In genomic region chr5:125480901-125481300, GRCh38 we compare ENCODE assay signal across 20 cellular contexts.
DNase-seq lines count a peak whose midpoint lies in the region; ATAC-seq and TF ChIP-seq lines count a peak whose summit lies in the region.
"Had no signal": no experiment of that assay in that cellular context is flagged by ENCODE, and none has a peak within 500 bp of the region (broad histone marks: within the 10 kb centered on the region; RNA-seq: fewer than 3 reads in every experiment).

No MANE protein-coding gene starts in this region.

- H3K79me2 ChIP-seq in GM23338 (replicated peaks; ENCODE audit: insufficient read depth), result no peaks in the 10 kb centered on the region

- no peak overlapping the region for H3K4me3 Mint-ChIP-seq in GM23338
- H3K4me3 Mint-ChIP-seq: activated naive CD4-positive, alpha-beta T cell treated with anti-CD3 and anti-CD28 coated beads, Interleukin-2, amount 10 ng/mL, durations not matched to agents 7 days and 5 days; CD4-positive, alpha-beta memory T cell; central memory CD8-positive, alpha-beta T cell; H9; naive thymus-derived CD8-positive, alpha-beta T cell had no signal

- H3K27ac ChIP-seq in 22Rv1, result peak overlapping the region; percentile 57
- no peak overlapping the region for H3K27ac ChIP-seq in GM23338 (ENCODE audit: low read depth)
- no peak overlapping the region for H3K27ac ChIP-seq in effector memory CD4-positive, alpha-beta T cell (ENCODE audit: insufficient read depth, low read length, poor library complexity, severe bottlenecking)
- H3K27ac ChIP-seq: KMS-11, right lobe of liver, testis had no signal

- H3K27me3 ChIP-seq in GM23338 (ENCODE audit: insufficient read depth), result no peaks in the 10 kb centered on the region
- no peaks in the 10 kb centered on the region for H3K27me3 ChIP-seq in effector memory CD4-positive, alpha-beta T cell (replicated peaks; ENCODE audit: control insufficient read depth, insufficient read depth, low read length, poor library complexity, severe bottlenecking)
- H3K27me3 ChIP-seq: right lobe of liver, testis had no signal

- H3K4me2 ChIP-seq in GM23338, result no peak overlapping the region
- H3K4me2 ChIP-seq: KMS-11 had no signal

- H3K9me3 ChIP-seq in effector memory CD4-positive, alpha-beta T cell (ENCODE audit: control insufficient read depth, low read length), result no peaks in the 10 kb centered on the region
- H3K9me3 ChIP-seq: right lobe of liver, testis had no signal

- DNase-seq in GM23338 (ENCODE audit: low spot score), result no peak
- DNase-seq in RPMI7951 (ENCODE audit: low read depth), result peak; percentile 8
- DNase-seq in fibroblast of the conjunctiva (ENCODE audit: low read depth), result peak; percentile 45
- no peak for DNase-seq in NCI-H345 (lab: John Stamatoyannopoulos, UW)
- no peak for DNase-seq in NOMO-1 treated with dmso at 0.1 percent for 144 hours (lab: John Stamatoyannopoulos, UW; ENCODE audit: unreplicated experiment)
- DNase-seq in GM13977 (ENCODE audit: low spot score), result no peak
- DNase-seq in effector memory CD4-positive, alpha-beta T cell, result no peak
- DNase-seq: activated naive CD4-positive, alpha-beta T cell treated with anti-CD3 and anti-CD28 coated beads, Interleukin-2, amount 10 ng/mL, durations not matched to agents 7 days and 5 days; activated T-cell treated with anti-CD3 and anti-CD28 coated beads, Interleukin-2, amount 50 U/mL, for 48 hours; CD4-positive, alpha-beta memory T cell; DMS79; H9; naive thymus-derived CD8-positive, alpha-beta T cell; NCI-H774; right lobe of liver; testis had no signal

- H3F3A ChIP-seq in GM23338 (replicated peaks; ENCODE audit: low read depth), result no peaks in the 10 kb centered on the region

- H3K4me1 ChIP-seq in GM23338 (ENCODE audit: insufficient read depth), result peaks cover 8% of the 10 kb centered on the region
- H3K4me1 ChIP-seq in effector memory CD4-positive, alpha-beta T cell (ENCODE audit: control insufficient read depth, insufficient read depth, low read length, poor library complexity, severe bottlenecking), result no peaks in the 10 kb centered on the region
- H3K4me1 ChIP-seq: right lobe of liver had no signal

- TF ChIP-seq CTCF in 22Rv1 (IDR thresholded peaks at IDR 0.05), result no peak
- TF ChIP-seq CTCF in GM23338 (conservative IDR thresholded peaks at IDR 0.05; ENCODE audit: low read depth in 2 of 2), result no peak
- TF ChIP-seq CTCF in GM13977 (IDR thresholded peaks at IDR 0.05; ENCODE audit: extremely low read depth, insufficient read depth, missing control alignments), result no peak

- H4K20me1 ChIP-seq in GM23338 (replicated peaks; ENCODE audit: insufficient read depth), result no peaks in the 10 kb centered on the region

- in situ Hi-C loops in GM13977 (cut with MboI; ENCODE audit: low pct_unique_long_range_greater_than_20kb, low sequenced_read_pairs, unreplicated experiment), result no loop called here

- H3K27ac Mint-ChIP-seq in GM23338, result no peak overlapping the region
- H3K27ac Mint-ChIP-seq: activated naive CD4-positive, alpha-beta T cell treated with anti-CD3 and anti-CD28 coated beads, Interleukin-2, amount 10 ng/mL, durations not matched to agents 7 days and 5 days; CD4-positive, alpha-beta memory T cell; H9; naive thymus-derived CD8-positive, alpha-beta T cell had no signal

- H3K36me3 Mint-ChIP-seq in GM23338 (ENCODE audit: low read depth), result no peaks in the 10 kb centered on the region
- H3K36me3 Mint-ChIP-seq: activated naive CD4-positive, alpha-beta T cell treated with anti-CD3 and anti-CD28 coated beads, Interleukin-2, amount 10 ng/mL, durations not matched to agents 7 days and 5 days; CD4-positive, alpha-beta memory T cell; naive thymus-derived CD8-positive, alpha-beta T cell had no signal

- peak overlapping the region; percentile 48; the same call in 1 of the 2 replicates for H2AFZ ChIP-seq in GM23338

- peaks cover 15% of the 10 kb centered on the region for H3K4me1 Mint-ChIP-seq in GM23338
- H3K4me1 Mint-ChIP-seq: activated naive CD4-positive, alpha-beta T cell treated with anti-CD3 and anti-CD28 coated beads, Interleukin-2, amount 10 ng/mL, durations not matched to agents 7 days and 5 days; CD4-positive, alpha-beta memory T cell; central memory CD8-positive, alpha-beta T cell had no signal

- H3K36me3 ChIP-seq in GM23338 (ENCODE audit: insufficient read depth), result no peaks in the 10 kb centered on the region
- H3K36me3 ChIP-seq in effector memory CD4-positive, alpha-beta T cell (ENCODE audit: control insufficient read depth, insufficient read depth, low read length), result no peaks in the 10 kb centered on the region
- H3K36me3 ChIP-seq: right lobe of liver had no signal

- no peak overlapping the region for H3K4me3 ChIP-seq in GM23338
- no peak overlapping the region for H3K4me3 ChIP-seq in effector memory CD4-positive, alpha-beta T cell (ENCODE audit: insufficient read depth, low read depth, low read length, poor library complexity, severe bottlenecking)
- H3K4me3 ChIP-seq: right lobe of liver, testis had no signal

- no peak for ATAC-seq in GM23338
- ATAC-seq: activated CD4-positive, CD25-positive, alpha-beta regulatory T cell treated with anti-CD3 and anti-CD28 coated beads, Interleukin-2, amount 50 U/mL, for 24 hours; naive thymus-derived CD8-positive, alpha-beta T cell; right lobe of liver had no signal

- no peaks in the 10 kb centered on the region for H3K9me2 ChIP-seq in GM23338 (ENCODE audit: insufficient read depth)

- no peaks in the 10 kb centered on the region for H3K9me3 Mint-ChIP-seq in GM23338
- H3K9me3 Mint-ChIP-seq: H9 had no signal

- no peaks in the 10 kb centered on the region for H3K27me3 Mint-ChIP-seq in GM23338 (ENCODE audit: insufficient read depth, low read depth, poor library complexity)
- H3K27me3 Mint-ChIP-seq: activated naive CD4-positive, alpha-beta T cell treated with anti-CD3 and anti-CD28 coated beads, Interleukin-2, amount 10 ng/mL, durations not matched to agents 7 days and 5 days; CD4-positive, alpha-beta memory T cell; central memory CD8-positive, alpha-beta T cell; naive thymus-derived CD8-positive, alpha-beta T cell had no signal

TF ChIP-seq in GM23338, 12 proteins besides CTCF, POLR2A, EP300 and RAD21 (continues in another document):
- no peak for TF ChIP-seq ZNF462 (CRISPR knock-in tag; IDR thresholded peaks at IDR 0.05)

Comparison
In these comparisons a context has a peak if more than half of its experiments do, and no peak if none do; other contexts are left out.
1. DNase-seq: peak in RPMI7951 (single experiment) and fibroblast of the conjunctiva (single experiment); none in GM23338 (single experiment), NCI-H345 (single experiment), NOMO-1 treated with dmso at 0.1 percent for 144 hours (single experiment), GM13977 (single experiment) and effector memory CD4-positive, alpha-beta T cell (0 of 3).